1 cellular context compared by ENCODE assay signal in the genomic region with DNA sequence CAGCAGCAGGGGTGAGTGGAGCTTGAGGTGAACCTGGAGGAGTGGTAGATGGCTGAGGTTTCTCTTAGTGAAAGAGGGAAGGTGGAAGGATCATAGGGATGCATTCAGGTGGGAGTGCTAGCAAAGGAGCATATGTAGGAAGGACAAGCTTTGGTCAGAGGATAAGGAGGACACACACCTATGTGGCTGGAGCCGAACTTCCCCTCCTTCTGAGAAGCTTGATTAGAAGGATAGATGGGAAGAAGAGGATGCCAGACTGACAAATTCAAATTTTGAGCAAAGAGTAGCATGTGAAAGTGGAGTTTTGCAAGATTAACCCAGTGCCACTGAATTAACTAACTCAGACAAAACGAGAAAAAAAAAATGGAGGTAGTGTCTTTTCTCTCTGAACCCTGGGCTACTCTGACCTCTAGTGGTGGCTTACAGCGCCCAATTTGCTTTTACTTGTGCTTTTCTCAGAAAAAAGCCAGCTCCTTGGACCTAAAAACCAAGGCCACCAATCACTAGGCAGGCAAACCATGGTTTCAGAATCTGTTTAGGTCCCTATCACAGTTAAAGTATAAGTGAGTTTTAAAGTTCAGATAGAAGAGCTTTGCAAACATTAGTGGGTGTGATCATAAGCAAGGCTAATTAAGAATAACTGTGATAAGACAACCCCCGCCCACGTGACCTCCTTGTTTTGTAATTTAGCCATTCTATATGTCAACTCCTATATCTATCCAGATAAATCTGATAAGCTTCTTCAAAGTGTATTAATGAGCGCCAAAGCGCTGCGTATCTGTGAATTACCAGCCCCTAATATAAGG.
TF ChIP-seq lines count a peak whose summit lies in the region.

No MANE protein-coding gene starts in this region.

TF ChIP-seq in K562, 482 proteins besides CTCF, POLR2A, EP300 and RAD21 (continued from another document and continues in another):
- TF ChIP-seq TFE3 (CRISPR knock-in tag; IDR thresholded peaks at IDR 0.05) (peak; percentile 32; the same call in 1 of the 2 replicates), POLR2AphosphoS2 (IDR thresholded peaks at IDR 0.05; ENCODE audit: low read length) (no peak), WHSC1 (IDR thresholded peaks at IDR 0.05; ENCODE audit: low read length) (no peak), KLF10 (CRISPR knock-in tag; IDR thresholded peaks at IDR 0.05) (no peak), SFPQ (IDR thresholded peaks at IDR 0.05; ENCODE audit: low read depth, low read length) (no peak), ZNF589 (CRISPR knock-in tag; IDR thresholded peaks at IDR 0.05; ENCODE audit: low read depth) (no peak), ZFP1 (CRISPR knock-in tag; IDR thresholded peaks at IDR 0.05) (no peak), SMARCA5 (IDR thresholded peaks at IDR 0.05) (no peak), CBX3 (IDR thresholded peaks at IDR 0.05; ENCODE audit: borderline replicate concordance in 1 of 2, low read length in 2 of 2) (no peak), MYNN (IDR thresholded peaks at IDR 0.05) (no peak), MYNN (CRISPR knock-in tag; IDR thresholded peaks at IDR 0.05) (no peak), RUNX1 (IDR thresholded peaks at IDR 0.05; ENCODE audit: low read depth) (no peak), BRD4 (IDR thresholded peaks at IDR 0.05) (no peak), HDAC8 (tag; IDR thresholded peaks at IDR 0.05) (no peak), BCOR (IDR thresholded peaks at IDR 0.05) (no peak), STAT5A (IDR thresholded peaks at IDR 0.05; ENCODE audit: borderline replicate concordance, low read length) (no peak), ZNF232 (CRISPR knock-in tag; IDR thresholded peaks at IDR 0.05) (no peak), PHF8 (IDR thresholded peaks at IDR 0.05; ENCODE audit: borderline replicate concordance, low read length) (no peak), ZNF121 (CRISPR knock-in tag; conservative IDR thresholded peaks at IDR 0.05) (no peak), SNIP1 (IDR thresholded peaks at IDR 0.05; ENCODE audit: low read depth) (no peak), ZNF445 (CRISPR knock-in tag; IDR thresholded peaks at IDR 0.05; ENCODE audit: low read depth) (no peak), ZNF75A (CRISPR knock-in tag; IDR thresholded peaks at IDR 0.05) (no peak), CBFA2T2 (conservative IDR thresholded peaks at IDR 0.05) (no peak), ETV1 (tag; conservative IDR thresholded peaks at IDR 0.05; ENCODE audit: low read depth) (no peak), IRF2 (CRISPR knock-in tag; IDR thresholded peaks at IDR 0.05) (no peak), FOXM1 (IDR thresholded peaks at IDR 0.05; ENCODE audit: low read depth) (no peak), FOXM1 (CRISPR knock-in tag; IDR thresholded peaks at IDR 0.05; ENCODE audit: low read depth) (no peak), GABPA (tag; conservative IDR thresholded peaks at IDR 0.05; ENCODE audit: low read depth) (no peak), NR3C1 (CRISPR knock-in tag; IDR thresholded peaks at IDR 0.05) (no peak), HMG20B (CRISPR knock-in tag; IDR thresholded peaks at IDR 0.05) (no peak), ZNF551 (CRISPR knock-in tag; IDR thresholded peaks at IDR 0.05) (no peak), ZNF354B (CRISPR knock-in tag; IDR thresholded peaks at IDR 0.05) (no peak), ZNF79 (CRISPR knock-in tag; IDR thresholded peaks at IDR 0.05; ENCODE audit: low read depth) (no peak), ZBED1 (IDR thresholded peaks at IDR 0.05) (no peak), MYC (IDR thresholded peaks at IDR 0.05; ENCODE audit: low read depth, low read length) (no peak), MYC (CRISPR knock-in tag; IDR thresholded peaks at IDR 0.05; ENCODE audit: borderline replicate concordance, low read depth) (no peak), ZNF398 (CRISPR knock-in tag; IDR thresholded peaks at IDR 0.05) (no peak), DEAF1 (CRISPR knock-in tag; IDR thresholded peaks at IDR 0.05) (peak; percentile 45; the same call in 1 of the 2 replicates)
- TF ChIP-seq, protein P1, sequence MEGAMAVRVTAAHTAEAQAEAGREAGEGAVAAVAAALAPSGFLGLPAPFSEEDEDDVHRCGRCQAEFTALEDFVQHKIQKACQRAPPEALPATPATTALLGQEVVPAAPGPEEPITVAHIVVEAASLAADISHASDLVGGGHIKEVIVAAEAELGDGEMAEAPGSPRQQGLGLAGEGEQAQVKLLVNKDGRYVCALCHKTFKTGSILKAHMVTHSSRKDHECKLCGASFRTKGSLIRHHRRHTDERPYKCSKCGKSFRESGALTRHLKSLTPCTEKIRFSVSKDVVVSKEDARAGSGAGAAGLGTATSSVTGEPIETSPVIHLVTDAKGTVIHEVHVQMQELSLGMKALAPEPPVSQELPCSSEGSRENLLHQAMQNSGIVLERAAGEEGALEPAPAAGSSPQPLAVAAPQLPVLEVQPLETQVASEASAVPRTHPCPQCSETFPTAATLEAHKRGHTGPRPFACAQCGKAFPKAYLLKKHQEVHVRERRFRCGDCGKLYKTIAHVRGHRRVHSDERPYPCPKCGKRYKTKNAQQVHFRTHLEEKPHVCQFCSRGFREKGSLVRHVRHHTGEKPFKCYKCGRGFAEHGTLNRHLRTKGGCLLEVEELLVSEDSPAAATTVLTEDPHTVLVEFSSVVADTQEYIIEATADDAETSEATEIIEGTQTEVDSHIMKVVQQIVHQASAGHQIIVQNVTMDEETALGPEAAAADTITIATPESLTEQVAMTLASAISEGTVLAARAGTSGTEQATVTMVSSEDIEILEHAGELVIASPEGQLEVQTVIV (CRISPR knock-in tag; IDR thresholded peaks at IDR 0.05; ENCODE audit: borderline replicate concordance), result no peak
- TF ChIP-seq, protein P2, sequence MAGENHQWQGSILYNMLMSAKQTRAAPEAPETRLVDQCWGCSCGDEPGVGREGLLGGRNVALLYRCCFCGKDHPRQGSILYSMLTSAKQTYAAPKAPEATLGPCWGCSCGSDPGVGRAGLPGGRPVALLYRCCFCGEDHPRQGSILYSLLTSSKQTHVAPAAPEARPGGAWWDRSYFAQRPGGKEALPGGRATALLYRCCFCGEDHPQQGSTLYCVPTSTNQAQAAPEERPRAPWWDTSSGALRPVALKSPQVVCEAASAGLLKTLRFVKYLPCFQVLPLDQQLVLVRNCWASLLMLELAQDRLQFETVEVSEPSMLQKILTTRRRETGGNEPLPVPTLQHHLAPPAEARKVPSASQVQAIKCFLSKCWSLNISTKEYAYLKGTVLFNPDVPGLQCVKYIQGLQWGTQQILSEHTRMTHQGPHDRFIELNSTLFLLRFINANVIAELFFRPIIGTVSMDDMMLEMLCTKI (IDR thresholded peaks at IDR 0.05; ENCODE audit: partially characterized antibody), result no peak
- TF ChIP-seq, protein P3, sequence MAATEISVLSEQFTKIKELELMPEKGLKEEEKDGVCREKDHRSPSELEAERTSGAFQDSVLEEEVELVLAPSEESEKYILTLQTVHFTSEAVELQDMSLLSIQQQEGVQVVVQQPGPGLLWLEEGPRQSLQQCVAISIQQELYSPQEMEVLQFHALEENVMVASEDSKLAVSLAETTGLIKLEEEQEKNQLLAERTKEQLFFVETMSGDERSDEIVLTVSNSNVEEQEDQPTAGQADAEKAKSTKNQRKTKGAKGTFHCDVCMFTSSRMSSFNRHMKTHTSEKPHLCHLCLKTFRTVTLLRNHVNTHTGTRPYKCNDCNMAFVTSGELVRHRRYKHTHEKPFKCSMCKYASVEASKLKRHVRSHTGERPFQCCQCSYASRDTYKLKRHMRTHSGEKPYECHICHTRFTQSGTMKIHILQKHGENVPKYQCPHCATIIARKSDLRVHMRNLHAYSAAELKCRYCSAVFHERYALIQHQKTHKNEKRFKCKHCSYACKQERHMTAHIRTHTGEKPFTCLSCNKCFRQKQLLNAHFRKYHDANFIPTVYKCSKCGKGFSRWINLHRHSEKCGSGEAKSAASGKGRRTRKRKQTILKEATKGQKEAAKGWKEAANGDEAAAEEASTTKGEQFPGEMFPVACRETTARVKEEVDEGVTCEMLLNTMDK (IDR thresholded peaks at IDR 0.05; ENCODE audit: borderline replicate concordance, insufficient read depth, low read depth, low read length, poor library complexity, severe bottlenecking), result peak; percentile 14
- TF ChIP-seq, protein P4, sequence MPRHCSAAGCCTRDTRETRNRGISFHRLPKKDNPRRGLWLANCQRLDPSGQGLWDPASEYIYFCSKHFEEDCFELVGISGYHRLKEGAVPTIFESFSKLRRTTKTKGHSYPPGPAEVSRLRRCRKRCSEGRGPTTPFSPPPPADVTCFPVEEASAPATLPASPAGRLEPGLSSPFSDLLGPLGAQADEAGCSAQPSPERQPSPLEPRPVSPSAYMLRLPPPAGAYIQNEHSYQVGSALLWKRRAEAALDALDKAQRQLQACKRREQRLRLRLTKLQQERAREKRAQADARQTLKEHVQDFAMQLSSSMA (CRISPR knock-in tag; IDR thresholded peaks at IDR 0.05), result no peak
- TF ChIP-seq, protein P5, sequence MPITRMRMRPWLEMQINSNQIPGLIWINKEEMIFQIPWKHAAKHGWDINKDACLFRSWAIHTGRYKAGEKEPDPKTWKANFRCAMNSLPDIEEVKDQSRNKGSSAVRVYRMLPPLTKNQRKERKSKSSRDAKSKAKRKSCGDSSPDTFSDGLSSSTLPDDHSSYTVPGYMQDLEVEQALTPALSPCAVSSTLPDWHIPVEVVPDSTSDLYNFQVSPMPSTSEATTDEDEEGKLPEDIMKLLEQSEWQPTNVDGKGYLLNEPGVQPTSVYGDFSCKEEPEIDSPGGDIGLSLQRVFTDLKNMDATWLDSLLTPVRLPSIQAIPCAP (CRISPR knock-in tag; IDR thresholded peaks at IDR 0.05; ENCODE audit: borderline replicate concordance), result no peak
- TF ChIP-seq, protein P6, sequence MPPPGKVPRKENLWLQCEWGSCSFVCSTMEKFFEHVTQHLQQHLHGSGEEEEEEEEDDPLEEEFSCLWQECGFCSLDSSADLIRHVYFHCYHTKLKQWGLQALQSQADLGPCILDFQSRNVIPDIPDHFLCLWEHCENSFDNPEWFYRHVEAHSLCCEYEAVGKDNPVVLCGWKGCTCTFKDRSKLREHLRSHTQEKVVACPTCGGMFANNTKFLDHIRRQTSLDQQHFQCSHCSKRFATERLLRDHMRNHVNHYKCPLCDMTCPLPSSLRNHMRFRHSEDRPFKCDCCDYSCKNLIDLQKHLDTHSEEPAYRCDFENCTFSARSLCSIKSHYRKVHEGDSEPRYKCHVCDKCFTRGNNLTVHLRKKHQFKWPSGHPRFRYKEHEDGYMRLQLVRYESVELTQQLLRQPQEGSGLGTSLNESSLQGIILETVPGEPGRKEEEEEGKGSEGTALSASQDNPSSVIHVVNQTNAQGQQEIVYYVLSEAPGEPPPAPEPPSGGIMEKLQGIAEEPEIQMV (tag; conservative IDR thresholded peaks at IDR 0.05; ENCODE audit: low read depth), result no peak
- TF ChIP-seq, protein P7, sequence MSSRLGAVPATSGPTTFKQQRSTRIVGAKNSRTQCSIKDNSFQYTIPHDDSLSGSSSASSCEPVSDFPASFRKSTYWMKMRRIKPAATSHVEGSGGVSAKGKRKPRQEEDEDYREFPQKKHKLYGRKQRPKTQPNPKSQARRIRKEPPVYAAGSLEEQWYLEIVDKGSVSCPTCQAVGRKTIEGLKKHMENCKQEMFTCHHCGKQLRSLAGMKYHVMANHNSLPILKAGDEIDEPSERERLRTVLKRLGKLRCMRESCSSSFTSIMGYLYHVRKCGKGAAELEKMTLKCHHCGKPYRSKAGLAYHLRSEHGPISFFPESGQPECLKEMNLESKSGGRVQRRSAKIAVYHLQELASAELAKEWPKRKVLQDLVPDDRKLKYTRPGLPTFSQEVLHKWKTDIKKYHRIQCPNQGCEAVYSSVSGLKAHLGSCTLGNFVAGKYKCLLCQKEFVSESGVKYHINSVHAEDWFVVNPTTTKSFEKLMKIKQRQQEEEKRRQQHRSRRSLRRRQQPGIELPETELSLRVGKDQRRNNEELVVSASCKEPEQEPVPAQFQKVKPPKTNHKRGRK (tag; IDR thresholded peaks at IDR 0.05), result no peak
